ENCODE assay signal across 8 cellular contexts in genomic region chr3:47522082-47522987, GRCh38. TPM values are rescaled to one million over a fixed set of nuclear protein-coding genes. Genes with fewer than 3 reads are reported as not detected.
DNase-seq lines count a peak whose midpoint lies in the region; ATAC-seq, FAIRE-seq and TF ChIP-seq lines count a peak whose summit lies in the region.

No MANE protein-coding gene starts in this region.

- DNase-seq in EH (ENCODE audit: low read depth) (peak; percentile 89), NCI-H345 (lab: John Stamatoyannopoulos, UW) (peak; percentile 77), WERI-Rb-1 (peak; percentile 90), mammary epithelial cell (peak; percentile 75)
- DNase-seq in stimulated activated CD4-positive, alpha-beta T cell treated with anti-CD3 and anti-CD28 coated beads, Interleukin-15, amount 100 ng/mL, for 24 hours = peak; percentile 86

- H2AFZ ChIP-seq in mammary epithelial cell (ENCODE audit: low read depth, low read length) = peak overlapping the region; percentile 57

- H4K20me1 ChIP-seq in mammary epithelial cell (ENCODE audit: insufficient read depth, low read length) = no peaks in the 10 kb centered on the region

- in situ Hi-C loops in mammary epithelial cell (cut with MboI; ENCODE audit: low sequenced_read_pairs in 2 of 2) = no loop called here

- H3K9me3 ChIP-seq in WERI-Rb-1 (ENCODE audit: severe bottlenecking) (no peaks in the 10 kb centered on the region), mammary epithelial cell (replicated peaks; ENCODE audit: insufficient read depth, low read length) (no peaks in the 10 kb centered on the region)

- H3K4me3 ChIP-seq in WERI-Rb-1 (ENCODE audit: low read depth, low read length) = no peak overlapping the region
- no peak overlapping the region for H3K4me3 ChIP-seq in mammary epithelial cell (replicated peaks in 1 of 3; ENCODE audit: insufficient read depth in 1 of 3, low read depth in 2 of 3, low read length in 3 of 3)

- intact Hi-C loops in mammary epithelial cell (cut with micrococcal nuclease) = loop anchor here (1.0 to 5.0 kb wide), 6 partner anchors 72 to 629 kb away; no protein-coding TSS in a partner anchor

- WGBS in mammary epithelial cell (ENCODE audit: low coverage, missing lambda C conversion rate) = 35% methylated on average over 15 of the region's 15 CpGs

- CTCF ChIA-PET in mammary epithelial cell (lab: Charles Lee; ENCODE audit: low non-redundant PET) = interaction anchor here (0.5 to 0.9 kb wide), 4 partner anchors 11 to 641 kb away, joined by 4 to 8 read pairs (median 6); no protein-coding TSS in a partner anchor

- H3K36me3 ChIP-seq in WERI-Rb-1 (no peaks in the 10 kb centered on the region), mammary epithelial cell (ENCODE audit: insufficient read depth, low read length) (no peaks in the 10 kb centered on the region)

- no peaks in the 10 kb centered on the region for H3K79me2 ChIP-seq in mammary epithelial cell (ENCODE audit: insufficient read depth, low read length)

- peaks cover 6% of the 10 kb centered on the region for H3K4me1 ChIP-seq in mammary epithelial cell (ENCODE audit: insufficient read depth, low read length)

- no peak overlapping the region for H3K9ac ChIP-seq in mammary epithelial cell (ENCODE audit: insufficient read depth, low read length)

- no peak overlapping the region for H3K27ac ChIP-seq in WERI-Rb-1
- no peak overlapping the region for H3K27ac ChIP-seq in mammary epithelial cell (ENCODE audit: insufficient read depth, low read depth, low read length)

- BruUV-seq in mammary epithelial cell (replicated peaks; lab: Mats Ljungman, UMichigan) = no TSS peak

- dilution Hi-C loops in mammary epithelial cell (cut with HindIII; ENCODE audit: low sequenced_read_pairs) = no loop called here

- FAIRE-seq in islet of Langerhans (lab: Jason Lieb, UNC) = peak; percentile 96

- peak; percentile 93 for TF ChIP-seq CTCF in WERI-Rb-1 (IDR thresholded peaks at IDR 0.05; ENCODE audit: low read depth, low read length)
- peak; percentile 90 to 93 for TF ChIP-seq CTCF in mammary epithelial cell (conservative IDR thresholded peaks at IDR 0.05 in 1 of 2, IDR thresholded peaks at IDR 0.05 in 1 of 2; ENCODE audit: extremely low read depth in 1 of 2, insufficient read depth in 1 of 2, low read depth in 1 of 2, low read length in 2 of 2)

- H3K27me3 ChIP-seq in WERI-Rb-1 (ENCODE audit: insufficient read depth, low read depth, severe bottlenecking) (no peaks in the 10 kb centered on the region), mammary epithelial cell (ENCODE audit: insufficient read depth, low read length) (no peaks in the 10 kb centered on the region)

- H3K4me2 ChIP-seq in mammary epithelial cell (ENCODE audit: insufficient read depth, low read depth, low read length) = no peak overlapping the region

- peak; percentile 71 for ATAC-seq in HG03045 (IDR thresholded peaks at IDR 0.05; ENCODE audit: unreplicated experiment)
- no peak for ATAC-seq in GM18519 (IDR thresholded peaks at IDR 0.05; ENCODE audit: low FRiP score, unreplicated experiment)

RNA-seq across cellular contexts. Expression of gene ELP6, which starts 8.8 kb away (rescaled TPM):
- 10 to 100 TPM; 22.3 to 38.2 TPM for total RNA-seq in mammary epithelial cell
- polyA plus RNA-seq in mammary epithelial cell = 68.1 TPM
- 70.4 TPM for polyA minus RNA-seq in mammary epithelial cell

RNA-seq across cellular contexts. Expression of gene SCAP, which starts 46.6 kb away (rescaled TPM):
- 10 to 100 TPM; 72.5 to 75.4 TPM for total RNA-seq in mammary epithelial cell
- 31.8 TPM for polyA plus RNA-seq in mammary epithelial cell
- 154 TPM for polyA minus RNA-seq in mammary epithelial cell

RNA-seq across cellular contexts. Expression of gene CSPG5, which starts 56.3 kb away (rescaled TPM):
- under 1 TPM; 0.50 to 0.99 TPM for total RNA-seq in mammary epithelial cell
- polyA plus RNA-seq in mammary epithelial cell = 0.19 TPM
- polyA minus RNA-seq in mammary epithelial cell = not detected
